ENCODE assay signal across 8 cellular contexts in genomic region chr17:32551186-32551955, GRCh38.
DNase-seq lines count a peak whose midpoint lies in the region; ATAC-seq and TF ChIP-seq lines count a peak whose summit lies in the region.

No MANE protein-coding gene starts in this region.

- no peaks in the 10 kb centered on the region for H3K36me3 Mint-ChIP-seq in activated T-cell treated with anti-CD3 and anti-CD28 coated beads, Interleukin-2, amount 50 U/mL, for 72 hours (ENCODE audit: insufficient read depth in 2 of 2)
- no peaks in the 10 kb centered on the region for H3K36me3 Mint-ChIP-seq in brain

- H3K4me1 ChIP-seq in colonic mucosa: no peaks in the 10 kb centered on the region

- H3K4me1 Mint-ChIP-seq in activated T-cell treated with anti-CD3 and anti-CD28 coated beads, Interleukin-2, amount 50 U/mL, for 72 hours (ENCODE audit: low read depth): peaks cover 44% of the 10 kb centered on the region
- H3K4me1 Mint-ChIP-seq in brain: peaks cover 56% of the 10 kb centered on the region
- H3K4me1 Mint-ChIP-seq in stimulated activated naive CD8-positive, alpha-beta T cell treated with anti-CD3 and anti-CD28 coated beads, Interleukin-15, amount 100 ng/mL, for 72 hours: peaks cover 49% of the 10 kb centered on the region

- no peaks in the 10 kb centered on the region for H3K27me3 Mint-ChIP-seq in activated T-cell treated with anti-CD3 and anti-CD28 coated beads, Interleukin-2, amount 50 U/mL, for 72 hours (ENCODE audit: low read depth)
- H3K27me3 Mint-ChIP-seq in brain: peaks cover 3% of the 10 kb centered on the region
- H3K27me3 Mint-ChIP-seq in stimulated activated naive CD8-positive, alpha-beta T cell treated with anti-CD3 and anti-CD28 coated beads, Interleukin-15, amount 100 ng/mL, for 72 hours: no peaks in the 10 kb centered on the region

- TF ChIP-seq CTCF in brain (conservative IDR thresholded peaks at IDR 0.05) (no peak), colonic mucosa (IDR thresholded peaks at IDR 0.05) (no peak)

- no peaks in the 10 kb centered on the region for H3K27me3 ChIP-seq in colonic mucosa

- no peak overlapping the region for H3K4me3 ChIP-seq in Jurkat, Clone E6-1 (ENCODE audit: low read length)
- H3K4me3 ChIP-seq in colonic mucosa: no peak overlapping the region

- peak overlapping the region; percentile 8 to 58 for H3K4me3 Mint-ChIP-seq in activated T-cell treated with anti-CD3 and anti-CD28 coated beads, Interleukin-2, amount 50 U/mL, for 72 hours
- no peak overlapping the region for H3K4me3 Mint-ChIP-seq in brain
- H3K4me3 Mint-ChIP-seq in stimulated activated naive CD8-positive, alpha-beta T cell treated with anti-CD3 and anti-CD28 coated beads, Interleukin-15, amount 100 ng/mL, for 72 hours: peak overlapping the region in 1 of 2 donors; percentile 49

- H3K27ac Mint-ChIP-seq in activated T-cell treated with anti-CD3 and anti-CD28 coated beads, Interleukin-2, amount 50 U/mL, for 72 hours: peak overlapping the region; percentile 69
- H3K27ac Mint-ChIP-seq in brain: peak overlapping the region in 4 of 5 experiments; percentile 14 to 82 (median 63)
- H3K27ac Mint-ChIP-seq in stimulated activated naive CD8-positive, alpha-beta T cell treated with anti-CD3 and anti-CD28 coated beads, Interleukin-15, amount 100 ng/mL, for 72 hours: peak overlapping the region; percentile 27 to 54

- intact Hi-C loops in colonic mucosa (cut with DNase I): no loop called here

- ATAC-seq in activated T-cell treated with anti-CD3 and anti-CD28 coated beads, Interleukin-2, amount 50 U/mL, for 72 hours (replicated peaks in 1 of 2): peak; percentile 97 to 98
- peak; percentile 98 for ATAC-seq in stimulated activated naive CD8-positive, alpha-beta T cell treated with anti-CD3 and anti-CD28 coated beads, Interleukin-15, amount 100 ng/mL, for 72 hours
- ATAC-seq in HG02623 (IDR thresholded peaks at IDR 0.05; ENCODE audit: unreplicated experiment): no peak

- no peaks in the 10 kb centered on the region for H3K9me3 ChIP-seq in colonic mucosa

- no peak overlapping the region for H3K27ac ChIP-seq in colonic mucosa

- no peaks in the 10 kb centered on the region for H3K9me3 Mint-ChIP-seq in activated T-cell treated with anti-CD3 and anti-CD28 coated beads, Interleukin-2, amount 50 U/mL, for 72 hours
- H3K9me3 Mint-ChIP-seq in brain: peaks cover 0 to 2% (median 0%) of the 10 kb centered on the region in 5 experiments
- H3K9me3 Mint-ChIP-seq in stimulated activated naive CD8-positive, alpha-beta T cell treated with anti-CD3 and anti-CD28 coated beads, Interleukin-15, amount 100 ng/mL, for 72 hours: no peaks in the 10 kb centered on the region

- H3K9ac ChIP-seq in colonic mucosa (ENCODE audit: low read depth in 2 of 2, low read length in 2 of 2): no peak overlapping the region

- no peaks in the 10 kb centered on the region for H3K36me3 ChIP-seq in colonic mucosa

- peak; percentile 22 to 24 for DNase-seq in activated T-cell treated with anti-CD3 and anti-CD28 coated beads, Interleukin-2, amount 50 U/mL, for 72 hours
- DNase-seq in activated T-cell treated with anti-CD3 and anti-CD28 coated beads for 4 hours (no peak), colonic mucosa (no peak), HUDEP-2 (lab: John Stamatoyannopoulos, UW; ENCODE audit: unreplicated experiment in 76 of 76) (no peak)
- peak; percentile 72 for DNase-seq in Jurkat, Clone E6-1 (ENCODE audit: low read depth, low spot score)
- peak; percentile 22 to 38 for DNase-seq in stimulated activated naive CD8-positive, alpha-beta T cell treated with anti-CD3 and anti-CD28 coated beads, Interleukin-15, amount 100 ng/mL, for 72 hours

Comparison
In these comparisons a context has a peak if more than half of its experiments do, and no peak if none do; other contexts are left out.
1. DNase-seq: peak in activated T-cell treated with anti-CD3 and anti-CD28 coated beads, Interleukin-2, amount 50 U/mL, for 72 hours (2 of 2), Jurkat, Clone E6-1 (single experiment) and stimulated activated naive CD8-positive, alpha-beta T cell treated with anti-CD3 and anti-CD28 coated beads, Interleukin-15, amount 100 ng/mL, for 72 hours (2 of 2); none in activated T-cell treated with anti-CD3 and anti-CD28 coated beads for 4 hours (single experiment), colonic mucosa (single experiment) and HUDEP-2 (0 of 76).
2. H3K4me3 Mint-ChIP-seq: peak in activated T-cell treated with anti-CD3 and anti-CD28 coated beads, Interleukin-2, amount 50 U/mL, for 72 hours (2 of 2); none in brain (0 of 5).
3. Peak in every context shown above with its lines, with median percentiles within 50 percentile points of each other: H3K27ac Mint-ChIP-seq.